Comparison of ENCODE assay signal across 10 cellular contexts in the genomic region with DNA sequence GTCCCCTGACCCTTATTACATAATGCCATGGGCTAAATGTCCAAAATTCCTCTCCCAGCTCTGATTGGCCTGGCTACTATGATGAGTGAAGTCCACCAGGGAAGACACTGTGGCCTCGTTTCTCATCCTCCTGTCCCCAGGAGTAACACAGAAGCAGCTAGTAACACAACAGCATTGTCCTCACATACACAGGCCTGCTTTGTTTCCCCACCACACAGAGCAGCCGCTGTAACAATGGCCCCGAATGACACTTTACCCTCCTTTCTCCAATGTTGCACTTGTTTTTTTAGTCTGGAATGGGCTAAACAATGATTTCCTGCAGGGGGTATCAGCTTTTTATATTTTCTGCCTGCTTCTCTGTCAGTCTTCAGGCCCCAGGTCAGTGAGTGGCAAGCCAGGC. TPM values are rescaled to one million over a fixed set of nuclear protein-coding genes. Genes with fewer than 3 reads are reported as not detected.
A peak's percentile ranks its signal among the peaks of the same experiment; 100 is the strongest.
DNase-seq lines count a peak whose midpoint lies in the region; ATAC-seq and TF ChIP-seq lines count a peak whose summit lies in the region.
"Had no signal": no experiment of that assay in that cellular context is flagged by ENCODE, and none has a peak within 500 bp of the region (broad histone marks: within the 10 kb centered on the region; RNA-seq: fewer than 3 reads in every experiment).

A gene with protein sequence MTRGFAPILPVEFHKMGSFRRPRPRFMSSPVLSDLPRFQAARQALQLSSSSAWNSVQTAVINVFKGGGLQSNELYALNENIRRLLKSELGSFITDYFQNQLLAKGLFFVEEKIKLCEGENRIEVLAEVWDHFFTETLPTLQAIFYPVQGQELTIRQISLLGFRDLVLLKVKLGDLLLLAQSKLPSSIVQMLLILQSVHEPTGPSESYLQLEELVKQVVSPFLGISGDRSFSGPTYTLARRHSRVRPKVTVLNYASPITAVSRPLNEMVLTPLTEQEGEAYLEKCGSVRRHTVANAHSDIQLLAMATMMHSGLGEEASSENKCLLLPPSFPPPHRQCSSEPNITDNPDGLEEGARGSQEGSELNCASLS (plus strand): TSS at position 363 of the 400 bp plus-strand sequence. CDS start 104,834 bp downstream, outside the sequence.

- no peak for ATAC-seq in HG03457 (IDR thresholded peaks at IDR 0.05; ENCODE audit: unreplicated experiment)

- DNase-seq in CD14-positive monocyte (ENCODE audit: low spot score) (no peak), hypothalamus (lab: John Stamatoyannopoulos, UW) (peak in 35 of 51 donors; percentile 9 to 85 (median 48)), putamen (ENCODE audit: low spot score) (peak; percentile 90), iPS-NIHi7 (ENCODE audit: extremely low spot score) (no peak), mesothelial cell of epicardium (ENCODE audit: low spot score in 2 of 2, unreplicated experiment in 2 of 2) (no peak)
- no peak for DNase-seq in activated CD4-positive, alpha-beta memory T cell treated with anti-CD3 and anti-CD28 coated beads, Interleukin-2, amount 10 ng/mL, durations not matched to agents 7 days and 5 days
- DNase-seq in activated CD4-positive, alpha-beta T cell treated with anti-CD3 and anti-CD28 coated beads, Interleukin-2, amount 50 U/mL, for 1 hour: no peak
- DNase-seq: NCI-H1694; NK-92 treated with Interleukin-12 subunit alpha and Interleukin-12 subunit beta, amount 100 ng/mL, for 24 hours had no signal

- H3K27ac Mint-ChIP-seq in CD14-positive monocyte (peak within 1 kb of the TSS in 4 of 7 donors; percentile 33 to 91 (median 62)), mesothelial cell of epicardium (no peak within 1 kb of the TSS)
- no peak within 1 kb of the TSS for H3K27ac Mint-ChIP-seq in activated CD4-positive, alpha-beta memory T cell treated with anti-CD3 and anti-CD28 coated beads, Interleukin-2, amount 10 ng/mL, durations not matched to agents 7 days and 5 days

- H3K9me3 Mint-ChIP-seq in CD14-positive monocyte (no peaks in the 10 kb centered on the region), mesothelial cell of epicardium (no peaks in the 10 kb centered on the region)
- no peaks in the 10 kb centered on the region for H3K9me3 Mint-ChIP-seq in activated CD4-positive, alpha-beta memory T cell treated with anti-CD3 and anti-CD28 coated beads, Interleukin-2, amount 10 ng/mL, durations not matched to agents 7 days and 5 days

- H3K4me1 Mint-ChIP-seq in CD14-positive monocyte (peaks cover 19% of the 10 kb centered on the region), mesothelial cell of epicardium (no peaks in the 10 kb centered on the region)
- peaks cover 3% of the 10 kb centered on the region for H3K4me1 Mint-ChIP-seq in activated CD4-positive, alpha-beta memory T cell treated with anti-CD3 and anti-CD28 coated beads, Interleukin-2, amount 10 ng/mL, durations not matched to agents 7 days and 5 days

- CTCF ChIA-PET in activated CD4-positive, alpha-beta memory T cell treated with anti-CD3 and anti-CD28 coated beads, Interleukin-2, amount 10 ng/mL, durations not matched to agents 7 days and 5 days (lab: Charles Lee): interaction anchor here (0.7 to 10.1 kb wide), 3 partner anchors 11 to 198 kb away, joined by 3 to 152 read pairs (median 18); no protein-coding TSS in a partner anchor

- H3K36me3 Mint-ChIP-seq in CD14-positive monocyte: no peaks in the 10 kb centered on the region
- H3K36me3 Mint-ChIP-seq in activated CD4-positive, alpha-beta memory T cell treated with anti-CD3 and anti-CD28 coated beads, Interleukin-2, amount 10 ng/mL, durations not matched to agents 7 days and 5 days (ENCODE audit: low read depth): no peaks in the 10 kb centered on the region
- H3K36me3 Mint-ChIP-seq in mesothelial cell of epicardium: no peaks in the 10 kb centered on the region

- H3K4me3 Mint-ChIP-seq in CD14-positive monocyte (no peak within 1 kb of the TSS), mesothelial cell of epicardium (no peak within 1 kb of the TSS)
- H3K4me3 Mint-ChIP-seq in activated CD4-positive, alpha-beta memory T cell treated with anti-CD3 and anti-CD28 coated beads, Interleukin-2, amount 10 ng/mL, durations not matched to agents 7 days and 5 days: no peak within 1 kb of the TSS

- intact Hi-C loops in CD14-positive monocyte (cut with micrococcal nuclease): loop anchor here in 1 of 2 donors (10.0 kb wide), 1 partner anchor 69 kb away; no protein-coding TSS in a partner anchor

- TF ChIP-seq CTCF in CD14-positive monocyte (IDR thresholded peaks at IDR 0.05) (no peak), mesothelial cell of epicardium (IDR thresholded peaks at IDR 0.05; ENCODE audit: unreplicated experiment) (no peak)

- no peaks in the 10 kb centered on the region for H3K27me3 Mint-ChIP-seq in CD14-positive monocyte (ENCODE audit: low read depth in 3 of 3)
- H3K27me3 Mint-ChIP-seq in activated CD4-positive, alpha-beta memory T cell treated with anti-CD3 and anti-CD28 coated beads, Interleukin-2, amount 10 ng/mL, durations not matched to agents 7 days and 5 days: no peaks in the 10 kb centered on the region
- peaks cover 7% of the 10 kb centered on the region for H3K27me3 Mint-ChIP-seq in mesothelial cell of epicardium (ENCODE audit: low read depth)

- POLR2A ChIA-PET in activated CD4-positive, alpha-beta memory T cell treated with anti-CD3 and anti-CD28 coated beads, Interleukin-2, amount 10 ng/mL, durations not matched to agents 7 days and 5 days (lab: Charles Lee): no interaction called here

RNA-seq across cellular contexts. Expression of the gene that starts here (rescaled TPM):
- polyA plus RNA-seq in CD14-positive monocyte: 1 to 10 TPM; 3.5 to 7.4 TPM
- total RNA-seq in activated CD4-positive, alpha-beta memory T cell treated with anti-CD3 and anti-CD28 coated beads, Interleukin-2, amount 10 ng/mL, durations not matched to agents 7 days and 5 days: 10 to 100 TPM; 30.2 to 32.0 TPM
- total RNA-seq in mesothelial cell of epicardium: 5.2 to 6.7 TPM (median 6.5 TPM) in 3 replicates

Comparison
In these comparisons a context has a peak if more than half of its experiments do, and no peak if none do; other contexts are left out.
1. DNase-seq: peak in hypothalamus (35 of 51) and putamen (single experiment); none in CD14-positive monocyte (single experiment), activated CD4-positive, alpha-beta memory T cell treated with anti-CD3 and anti-CD28 coated beads, Interleukin-2, amount 10 ng/mL, durations not matched to agents 7 days and 5 days (single experiment), iPS-NIHi7 (single experiment), mesothelial cell of epicardium (0 of 2) and activated CD4-positive, alpha-beta T cell treated with anti-CD3 and anti-CD28 coated beads, Interleukin-2, amount 50 U/mL, for 1 hour (single experiment).
2. H3K27ac Mint-ChIP-seq: peak in CD14-positive monocyte (4 of 7); none in activated CD4-positive, alpha-beta memory T cell treated with anti-CD3 and anti-CD28 coated beads, Interleukin-2, amount 10 ng/mL, durations not matched to agents 7 days and 5 days (single experiment) and mesothelial cell of epicardium (single experiment).